Comparison of ENCODE assay signal across 1 cellular context in the genomic region with DNA sequence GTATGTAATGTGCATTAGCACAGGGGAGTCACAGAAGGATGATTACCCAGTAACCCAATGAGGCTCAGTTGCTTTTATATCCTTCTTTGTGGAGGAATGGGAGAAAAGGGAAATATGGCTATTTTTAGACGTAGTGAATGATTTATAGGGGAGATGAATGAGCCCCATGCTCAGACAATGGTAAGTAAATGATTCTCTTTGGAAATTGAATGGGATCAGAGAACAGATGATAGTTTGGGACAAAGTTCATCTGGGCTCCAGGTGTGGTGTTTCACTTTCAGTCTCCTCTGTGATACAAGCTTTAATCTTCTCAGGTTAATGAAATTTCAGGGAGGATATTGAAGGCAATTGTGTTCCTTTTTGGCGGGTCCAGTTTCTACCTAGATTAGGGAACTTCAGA.
TF ChIP-seq lines count a peak whose summit lies in the region.

No MANE protein-coding gene starts in this region.

TF ChIP-seq in HepG2, 621 proteins besides CTCF, POLR2A, EP300 and RAD21 (continued from another document):
- TF ChIP-seq PAXIP1 (CRISPR knock-in tag; conservative IDR thresholded peaks at IDR 0.05) (peak; percentile 81), SOX6 (IDR thresholded peaks at IDR 0.05) (no peak), SOX6 (CRISPR knock-in tag; IDR thresholded peaks at IDR 0.05) (peak; percentile 92), ZNF607 (CRISPR knock-in tag; IDR thresholded peaks at IDR 0.05; ENCODE audit: borderline replicate concordance) (no peak), CEBPG (CRISPR knock-in tag; IDR thresholded peaks at IDR 0.05) (0 out of 2 replicates have a peak, but pooled peaks have one; percentile 17), IRF2 (CRISPR knock-in tag; IDR thresholded peaks at IDR 0.05) (peak; percentile 76), HOXA9 (CRISPR knock-in tag; IDR thresholded peaks at IDR 0.05; ENCODE audit: borderline replicate concordance) (no peak), ZFP62 (CRISPR knock-in tag; IDR thresholded peaks at IDR 0.05) (no peak), MIXL1 (CRISPR knock-in tag; IDR thresholded peaks at IDR 0.05) (0 out of 2 replicates have a peak, but pooled peaks have one; percentile 17), ELF3 (CRISPR knock-in tag; IDR thresholded peaks at IDR 0.05) (0 out of 2 replicates have a peak, but pooled peaks have one; percentile 43), ARID3A (IDR thresholded peaks at IDR 0.05; ENCODE audit: low read depth, low read length) (peak; percentile 80), ZNF101 (CRISPR knock-in tag; IDR thresholded peaks at IDR 0.05; ENCODE audit: borderline replicate concordance, low read depth) (no peak), TFAP4 (IDR thresholded peaks at IDR 0.05; ENCODE audit: borderline replicate concordance, low read depth) (peak; percentile 77; the same call in 1 of the 2 replicates), CREM (IDR thresholded peaks at IDR 0.05) (peak; percentile 38; the same call in 1 of the 2 replicates), CREM (CRISPR knock-in tag; IDR thresholded peaks at IDR 0.05) (no peak), PPARG (CRISPR knock-in tag; conservative IDR thresholded peaks at IDR 0.05) (peak; percentile 70)
- TF ChIP-seq, protein P1, sequence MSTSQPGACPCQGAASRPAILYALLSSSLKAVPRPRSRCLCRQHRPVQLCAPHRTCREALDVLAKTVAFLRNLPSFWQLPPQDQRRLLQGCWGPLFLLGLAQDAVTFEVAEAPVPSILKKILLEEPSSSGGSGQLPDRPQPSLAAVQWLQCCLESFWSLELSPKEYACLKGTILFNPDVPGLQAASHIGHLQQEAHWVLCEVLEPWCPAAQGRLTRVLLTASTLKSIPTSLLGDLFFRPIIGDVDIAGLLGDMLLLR (CRISPR knock-in tag; IDR thresholded peaks at IDR 0.05) = no peak
- TF ChIP-seq, protein P2, sequence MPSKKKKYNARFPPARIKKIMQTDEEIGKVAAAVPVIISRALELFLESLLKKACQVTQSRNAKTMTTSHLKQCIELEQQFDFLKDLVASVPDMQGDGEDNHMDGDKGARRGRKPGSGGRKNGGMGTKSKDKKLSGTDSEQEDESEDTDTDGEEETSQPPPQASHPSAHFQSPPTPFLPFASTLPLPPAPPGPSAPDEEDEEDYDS (CRISPR knock-in tag; IDR thresholded peaks at IDR 0.05) = 0 out of 2 replicates have a peak, but pooled peaks have one; percentile 35
- TF ChIP-seq, protein P3, sequence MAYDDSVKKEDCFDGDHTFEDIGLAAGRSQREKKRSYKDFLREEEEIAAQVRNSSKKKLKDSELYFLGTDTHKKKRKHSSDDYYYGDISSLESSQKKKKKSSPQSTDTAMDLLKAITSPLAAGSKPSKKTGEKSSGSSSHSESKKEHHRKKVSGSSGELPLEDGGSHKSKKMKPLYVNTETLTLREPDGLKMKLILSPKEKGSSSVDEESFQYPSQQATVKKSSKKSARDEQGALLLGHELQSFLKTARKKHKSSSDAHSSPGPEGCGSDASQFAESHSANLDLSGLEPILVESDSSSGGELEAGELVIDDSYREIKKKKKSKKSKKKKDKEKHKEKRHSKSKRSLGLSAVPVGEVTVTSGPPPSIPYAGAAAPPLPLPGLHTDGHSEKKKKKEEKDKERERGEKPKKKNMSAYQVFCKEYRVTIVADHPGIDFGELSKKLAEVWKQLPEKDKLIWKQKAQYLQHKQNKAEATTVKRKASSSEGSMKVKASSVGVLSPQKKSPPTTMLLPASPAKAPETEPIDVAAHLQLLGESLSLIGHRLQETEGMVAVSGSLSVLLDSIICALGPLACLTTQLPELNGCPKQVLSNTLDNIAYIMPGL (CRISPR knock-in tag; IDR thresholded peaks at IDR 0.05; ENCODE audit: borderline replicate concordance in 1 of 2, low read depth in 1 of 2) = 0 out of 4 replicates have a peak, but pooled peaks of 1 of the 2 experiments have one; percentile 13
